ENCODE assay signal across 8 cellular contexts in genomic region chr19:20039203-20039723, GRCh38. TPM values are rescaled to one million over a fixed set of nuclear protein-coding genes. Genes with fewer than 3 reads are reported as not detected.
DNase-seq lines count a peak whose midpoint lies in the region; ATAC-seq lines count a peak whose summit lies in the region.

ZNF682 (minus strand) TSS chr19:20039505; CDS start chr19:20039345, 160 bp downstream.

- H3K27me3 Mint-ChIP-seq in effector memory CD8-positive, alpha-beta T cell, result peaks cover 0 to 5% of the 10 kb centered on the region in 2 donors

- H3K4me3 Mint-ChIP-seq in effector memory CD8-positive, alpha-beta T cell, result peak within 1 kb of the TSS; percentile 90 to 94

- peaks cover 9% of the 10 kb centered on the region for H3K36me3 Mint-ChIP-seq in effector memory CD8-positive, alpha-beta T cell (ENCODE audit: insufficient read depth)

- no peaks in the 10 kb centered on the region for H3K9me3 Mint-ChIP-seq in effector memory CD8-positive, alpha-beta T cell

- DNase-seq in 8988T (peak; percentile 59), NCI-H510A treated with DMSO at 0.1 percent for 48 hours (lab: John Stamatoyannopoulos, UW) (peak; percentile 76), lung microvascular endothelial cell (ENCODE audit: low read depth in 2 of 2) (peak; percentile 93)
- peak; percentile 97 for DNase-seq in activated CD8-positive, alpha-beta memory T cell treated with anti-CD3 and anti-CD28 coated beads for 24 hours
- peak; percentile 94 to 97 (median 96) for DNase-seq in effector memory CD8-positive, alpha-beta T cell
- peak; percentile 87 to 95 (median 92) for DNase-seq in stimulated activated CD4-positive, alpha-beta T cell treated with anti-CD3 and anti-CD28 coated beads, TNF-alpha, amount 100 ng/mL, for 24 hours (ENCODE audit: low read depth in 3 of 3)

- peaks cover 3 to 13% of the 10 kb centered on the region in 2 donors for H3K4me1 Mint-ChIP-seq in effector memory CD8-positive, alpha-beta T cell (ENCODE audit: low read depth in 2 of 2)

- peak; percentile 95 for ATAC-seq in GM18861 (IDR thresholded peaks at IDR 0.05; ENCODE audit: unreplicated experiment)
- ATAC-seq in HG03103 (IDR thresholded peaks at IDR 0.05; ENCODE audit: low read depth, unreplicated experiment), result peak; percentile 83
- ATAC-seq in effector memory CD8-positive, alpha-beta T cell (replicated peaks), result peak; percentile 98

- peak within 1 kb of the TSS; percentile 89 to 97 for H3K27ac Mint-ChIP-seq in effector memory CD8-positive, alpha-beta T cell

RNA-seq across cellular contexts. Expression of gene ZNF682, which starts in this region (rescaled TPM):
- 1.1 and 4.0 TPM in 2 replicates for total RNA-seq in lung microvascular endothelial cell

Comparison
In these comparisons a context has a peak if more than half of its experiments do, and no peak if none do; other contexts are left out.
1. Peak in every context shown above with its lines: DNase-seq and ATAC-seq.